8 cellular contexts compared by ENCODE assay signal in genomic region chr21:38807987-38808386, GRCh38. TPM values are rescaled to one million over a fixed set of nuclear protein-coding genes. Genes with fewer than 3 reads are reported as not detected.
A peak's percentile ranks its signal among the peaks of the same experiment; 100 is the strongest.
DNase-seq lines count a peak whose midpoint lies in the region; ATAC-seq lines count a peak whose summit lies in the region.

No MANE protein-coding gene starts in this region.

- peaks cover 39% of the 10 kb centered on the region for H3K4me1 Mint-ChIP-seq in activated CD4-positive, alpha-beta T cell treated with anti-CD3 and anti-CD28 coated beads, Interleukin-2, amount 10 ng/mL, durations not matched to agents 24 days and 14 days
- peaks cover 39% of the 10 kb centered on the region for H3K4me1 Mint-ChIP-seq in activated naive CD8-positive, alpha-beta T cell treated with anti-CD3 and anti-CD28 coated beads for 36 hours

- intact Hi-C loops in activated CD4-positive, alpha-beta T cell treated with anti-CD3 and anti-CD28 coated beads, Interleukin-2, amount 10 ng/mL, durations not matched to agents 24 days and 14 days (cut with micrococcal nuclease), result no loop called here

- H3K27ac Mint-ChIP-seq in activated CD4-positive, alpha-beta T cell treated with anti-CD3 and anti-CD28 coated beads, Interleukin-2, amount 10 ng/mL, durations not matched to agents 24 days and 14 days, result no peak overlapping the region
- H3K27ac Mint-ChIP-seq in activated naive CD8-positive, alpha-beta T cell treated with anti-CD3 and anti-CD28 coated beads for 36 hours, result peak overlapping the region; percentile 25

- H3K9me3 Mint-ChIP-seq in activated CD4-positive, alpha-beta T cell treated with anti-CD3 and anti-CD28 coated beads, Interleukin-2, amount 10 ng/mL, durations not matched to agents 24 days and 14 days, result peaks cover 3% of the 10 kb centered on the region
- H3K9me3 Mint-ChIP-seq in activated naive CD8-positive, alpha-beta T cell treated with anti-CD3 and anti-CD28 coated beads for 36 hours, result no peaks in the 10 kb centered on the region

- no peak for DNase-seq in activated CD4-positive, alpha-beta T cell treated with anti-CD3 and anti-CD28 coated beads, Interleukin-2, amount 10 ng/mL, durations not matched to agents 24 days and 14 days
- DNase-seq in activated CD4-positive, alpha-beta T cell treated with anti-CD3 and anti-CD28 coated beads, Interleukin-2, amount 50 U/mL, for 4 hours, result no peak
- no peak for DNase-seq in activated naive CD8-positive, alpha-beta T cell treated with anti-CD3 and anti-CD28 coated beads for 36 hours
- DNase-seq in DMS 273 (lab: John Stamatoyannopoulos, UW; ENCODE audit: unreplicated experiment), result no peak
- DNase-seq in effector CD4-positive, alpha-beta T cell, result no peak

- H3K36me3 Mint-ChIP-seq in activated CD4-positive, alpha-beta T cell treated with anti-CD3 and anti-CD28 coated beads, Interleukin-2, amount 10 ng/mL, durations not matched to agents 24 days and 14 days (ENCODE audit: low read depth), result peaks cover 44% of the 10 kb centered on the region
- peaks cover 39% of the 10 kb centered on the region for H3K36me3 Mint-ChIP-seq in activated naive CD8-positive, alpha-beta T cell treated with anti-CD3 and anti-CD28 coated beads for 36 hours

- no peak for ATAC-seq in GM19397 (IDR thresholded peaks at IDR 0.05; ENCODE audit: unreplicated experiment)

- H3K4me3 Mint-ChIP-seq in activated CD4-positive, alpha-beta T cell treated with anti-CD3 and anti-CD28 coated beads, Interleukin-2, amount 10 ng/mL, durations not matched to agents 24 days and 14 days, result peak overlapping the region; percentile 86
- H3K4me3 Mint-ChIP-seq in activated naive CD8-positive, alpha-beta T cell treated with anti-CD3 and anti-CD28 coated beads for 36 hours, result peak overlapping the region; percentile 90

- H3K27ac ChIP-seq in layer of hippocampus (ENCODE audit: low read depth, low read length) (peak overlapping the region; percentile 86), temporal lobe (ENCODE audit: low read depth, low read length) (peak overlapping the region; percentile 66)

- peaks cover 2% of the 10 kb centered on the region for H3K27me3 Mint-ChIP-seq in activated CD4-positive, alpha-beta T cell treated with anti-CD3 and anti-CD28 coated beads, Interleukin-2, amount 10 ng/mL, durations not matched to agents 24 days and 14 days
- H3K27me3 Mint-ChIP-seq in activated naive CD8-positive, alpha-beta T cell treated with anti-CD3 and anti-CD28 coated beads for 36 hours, result no peaks in the 10 kb centered on the region

- H3K27me3 ChIP-seq in layer of hippocampus (ENCODE audit: control insufficient read depth, insufficient read depth, low read length), result no peaks in the 10 kb centered on the region

RNA-seq across cellular contexts. Expression of gene ETS2, which starts 2.3 kb away (rescaled TPM):
- total RNA-seq in activated CD4-positive, alpha-beta T cell treated with anti-CD3 and anti-CD28 coated beads, Interleukin-2, amount 10 ng/mL, durations not matched to agents 24 days and 14 days, result 28.6 and 30.4 TPM in 2 replicates
- 10 to 100 TPM; 28.7 to 30.3 TPM for total RNA-seq in activated naive CD8-positive, alpha-beta T cell treated with anti-CD3 and anti-CD28 coated beads for 36 hours
- total RNA-seq in temporal lobe, result 9.6 TPM
